Comparison of ENCODE assay signal across 11 cellular contexts in the genomic region with DNA sequence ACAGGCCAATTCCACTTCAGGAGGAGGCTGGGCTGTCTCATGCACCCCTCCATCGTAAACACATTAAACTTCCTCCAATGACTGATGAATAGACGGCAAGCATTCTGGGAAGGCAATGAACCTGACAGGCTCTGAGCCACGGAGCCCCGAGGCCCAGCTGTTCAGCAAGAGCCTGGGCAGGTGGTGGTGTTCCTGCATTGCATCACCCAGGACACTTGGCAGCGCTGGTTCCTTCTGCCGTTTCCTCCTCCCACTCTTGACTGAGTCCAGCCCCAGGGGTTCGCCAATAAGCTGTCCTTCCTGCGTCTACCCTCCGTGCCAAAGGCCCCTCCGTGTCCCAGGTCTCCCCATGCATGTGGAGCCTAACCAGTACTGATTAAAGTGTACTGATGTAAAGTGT.
DNase-seq lines count a peak whose midpoint lies in the region; ATAC-seq, FAIRE-seq and TF ChIP-seq lines count a peak whose summit lies in the region.
"Had no signal": no experiment of that assay in that cellular context is flagged by ENCODE, and none has a peak within 500 bp of the region (broad histone marks: within the 10 kb centered on the region; RNA-seq: fewer than 3 reads in every experiment).

No MANE protein-coding gene starts in this region.

- H3K9ac ChIP-seq in H1 (replicated peaks in 1 of 4; ENCODE audit: extremely low read depth in 1 of 4, low read depth in 3 of 4, low read length in 3 of 4): no peak overlapping the region
- H3K9ac ChIP-seq: KMS-11 had no signal

- no peak overlapping the region for H2BK12ac ChIP-seq in H1 (ENCODE audit: low read depth, low read length)

- no peak overlapping the region for H4K91ac ChIP-seq in H1 (replicated peaks; ENCODE audit: insufficient read length, low read length)

- no peak overlapping the region for H2AK5ac ChIP-seq in H1 (ENCODE audit: low read depth, low read length)

- H4K5ac ChIP-seq in H1 (ENCODE audit: insufficient read length, low read depth, low read length): no peak overlapping the region

- WGBS in H1 (ENCODE audit: extremely low coverage in 1 of 2, insufficient coverage in 1 of 2, insufficient read length in 1 of 2, insufficient replicate concordance in 2 of 2, low coverage in 1 of 2, low lambda C conversion rate in 2 of 2, missing lambda C conversion rate in 1 of 2), 2 experiments: 90% methylated on average over 10 of the region's 10 CpGs; no CpG with 5 or more reads in 1 of the 2 experiments

- H3K79me1 ChIP-seq in H1 (ENCODE audit: low read depth, low read length): no peaks in the 10 kb centered on the region

- H3K23ac ChIP-seq in H1 (ENCODE audit: insufficient read length): no peak overlapping the region

- H3K4me2 ChIP-seq in H1 (ENCODE audit: insufficient read depth in 1 of 2, low read depth in 2 of 2, low read length in 2 of 2): no peak overlapping the region
- H3K4me2 ChIP-seq: KMS-11 had no signal

- H2BK20ac ChIP-seq in H1 (ENCODE audit: low read length): no peak overlapping the region

- no peak for TF ChIP-seq EP300 in H1 (IDR thresholded peaks at IDR 0.05; ENCODE audit: borderline replicate concordance in 1 of 2, low read depth in 2 of 2, low read length in 2 of 2)

- no peak overlapping the region for H3K4ac ChIP-seq in H1 (replicated peaks; ENCODE audit: insufficient read length, low read depth, low read length)

- DNase-seq in H4 (ENCODE audit: low spot score): peak; percentile 20
- DNase-seq in NCI-H2107 (lab: John Stamatoyannopoulos, UW): peak; percentile 70
- no peak for DNase-seq in H1 (ENCODE audit: low read depth in 1 of 2, low spot score in 2 of 2)
- no peak for DNase-seq in A172 (ENCODE audit: low spot score)
- DNase-seq in glomerular visceral epithelial cell (ENCODE audit: extremely low spot score): no peak
- DNase-seq: NK-92 treated with Interleukin-12 subunit alpha and Interleukin-12 subunit beta, amount 100 ng/mL, for 24 hours; stomach had no signal

- H3K36me3 ChIP-seq in H1 (ENCODE audit: control insufficient read depth in 2 of 4, insufficient read depth in 4 of 4, low read length in 3 of 4) (no peaks in the 10 kb centered on the region; a peak in 2 of 8 replicates), neutrophil (peaks cover 96% of the 10 kb centered on the region)

- H3K56ac ChIP-seq in H1 (replicated peaks; ENCODE audit: insufficient read length, low read depth, low read length): no peak overlapping the region

- H3K4me3 ChIP-seq in H1 (ENCODE audit: extremely low read depth in 1 of 4, insufficient read depth in 2 of 4, low read depth in 3 of 4, low read length in 4 of 4) (no peak overlapping the region), neutrophil (ENCODE audit: low read depth in 1 of 2, low read length in 1 of 2) (no peak overlapping the region)
- H3K4me3 ChIP-seq: stomach had no signal

- ATAC-seq in GM21723 (IDR thresholded peaks at IDR 0.05; ENCODE audit: unreplicated experiment): no peak

- CTCF ChIA-PET in H1 (lab: Charles Lee; ENCODE audit: partially characterized antibody): interaction anchor here (0.9 to 2.0 kb wide), 4 partner anchors 10 to 219 kb away, joined by 3 to 9 read pairs (median 3); no protein-coding TSS in a partner anchor

- no peak overlapping the region for H4K8ac ChIP-seq in H1 (ENCODE audit: extremely low read depth, insufficient read depth, low read length)

- H3K27ac ChIP-seq in H1 (ENCODE audit: low read depth, low read length): no peak overlapping the region
- H3K27ac ChIP-seq in neutrophil: peak overlapping the region; percentile 55
- H3K27ac ChIP-seq: KMS-11 had no signal

- no peaks in the 10 kb centered on the region for H3K23me2 ChIP-seq in H1 (ENCODE audit: low read depth, low read length)

- no peak overlapping the region for H3K14ac ChIP-seq in H1 (ENCODE audit: insufficient read length)

- H3K9me3 ChIP-seq in H1 (ENCODE audit: insufficient read depth in 2 of 2, low read depth in 1 of 2, low read length in 1 of 2): no peaks in the 10 kb centered on the region
- no peaks in the 10 kb centered on the region for H3K9me3 ChIP-seq in neutrophil
- H3K9me3 ChIP-seq: stomach had no signal

- H3K27me3 ChIP-seq in H1 (replicated peaks in 1 of 4; ENCODE audit: control insufficient read depth in 3 of 4, extremely low read depth in 1 of 4, insufficient read depth in 3 of 4, low read length in 3 of 4) (no peaks in the 10 kb centered on the region), neutrophil (no peaks in the 10 kb centered on the region)
- H3K27me3 ChIP-seq: stomach had no signal

- no peak for TF ChIP-seq RAD21 in H1 (IDR thresholded peaks at IDR 0.05 in 1 of 2, conservative IDR thresholded peaks at IDR 0.05 in 1 of 2; ENCODE audit: low read depth in 2 of 2, low read length in 2 of 2)

- TF ChIP-seq POLR2A in H1 (IDR thresholded peaks at IDR 0.05; ENCODE audit: control extremely low read depth in 1 of 2, low read depth in 2 of 2, low read length in 2 of 2): no peak

- TF ChIP-seq CTCF in H1 (IDR thresholded peaks at IDR 0.05; ENCODE audit: control extremely low read depth in 1 of 3, insufficient read depth in 1 of 3, low read depth in 1 of 3, low read length in 3 of 3) (no peak), neutrophil (IDR thresholded peaks at IDR 0.05) (no peak)

- FAIRE-seq in H1 (lab: Jason Lieb, UNC): no peak
- FAIRE-seq: colon had no signal

- no peaks in the 10 kb centered on the region for H3K79me2 ChIP-seq in H1 (ENCODE audit: control insufficient read depth in 1 of 2, insufficient read depth in 2 of 2, low read length in 2 of 2)

- no peak overlapping the region for H3K18ac ChIP-seq in H1 (ENCODE audit: extremely low read depth, low read length)

- no peak overlapping the region for H2BK120ac ChIP-seq in H1 (replicated peaks; ENCODE audit: low read depth, low read length)

- H2BK15ac ChIP-seq in H1 (ENCODE audit: low read length): no peak overlapping the region

- POLR2A ChIA-PET in H1 (lab: Charles Lee; ENCODE audit: partially characterized antibody): no interaction called here

- peaks cover 0 to 4% (median 0%) of the 10 kb centered on the region in 4 experiments; a peak in 2 of 7 replicates for H3K4me1 ChIP-seq in H1 (replicated peaks in 1 of 4; ENCODE audit: control insufficient read depth in 3 of 4, insufficient read depth in 4 of 4, low read length in 3 of 4)
- H3K4me1 ChIP-seq in neutrophil (ENCODE audit: control insufficient read depth in 1 of 2, insufficient read depth in 1 of 2, low read depth in 1 of 2, low read length in 1 of 2): peaks cover 10 to 11% of the 10 kb centered on the region in 2 experiments

- no peak overlapping the region for H2AFZ ChIP-seq in H1 (ENCODE audit: low read length)

- peaks cover 0 to 4% of the 10 kb centered on the region in 2 experiments for H4K20me1 ChIP-seq in H1 (replicated peaks in 1 of 2; ENCODE audit: control insufficient read depth in 1 of 2, insufficient read depth in 2 of 2, low read length in 2 of 2)

- H2BK5ac ChIP-seq in H1 (ENCODE audit: low read depth, low read length): no peak overlapping the region

TF ChIP-seq in H1, 55 proteins besides CTCF, POLR2A, EP300 and RAD21:
- no peak for TF ChIP-seq RNF2 (IDR thresholded peaks at IDR 0.05; ENCODE audit: borderline replicate concordance, low read depth, low read length, missing control alignments, poor library complexity, severe bottlenecking)
- TF ChIP-seq HDAC6 (IDR thresholded peaks at IDR 0.05; ENCODE audit: low read depth, low read length): no peak
- no peak for TF ChIP-seq CHD1 (IDR thresholded peaks at IDR 0.05; ENCODE audit: low read depth, low read length)
- peak; percentile 35; the same call in 1 of the 2 replicates for TF ChIP-seq CEBPB (IDR thresholded peaks at IDR 0.05; ENCODE audit: low read depth, low read length)

Comparison
In these comparisons a context has a peak if more than half of its experiments do, and no peak if none do; other contexts are left out.
1. DNase-seq: peak in H4 (single experiment) and NCI-H2107 (single experiment); none in H1 (0 of 2), A172 (single experiment) and glomerular visceral epithelial cell (single experiment).